Comparison of ENCODE assay signal across 9 cellular contexts in genomic region chr14:88005978-88006851, GRCh38. TPM values are rescaled to one million over a fixed set of nuclear protein-coding genes. Genes with fewer than 3 reads are reported as not detected.
A peak's percentile ranks its signal among the peaks of the same experiment; 100 is the strongest.
DNase-seq lines count a peak whose midpoint lies in the region; ATAC-seq and TF ChIP-seq lines count a peak whose summit lies in the region.
"Had no signal": no experiment of that assay in that cellular context is flagged by ENCODE, and none has a peak within 500 bp of the region (broad histone marks: within the 10 kb centered on the region; RNA-seq: fewer than 3 reads in every experiment).

No MANE protein-coding gene starts in this region.

- H3K36me3 Mint-ChIP-seq in activated B cell treated with CpG ODN at 0.5 μM for 24 hours (ENCODE audit: low read depth): peaks cover 37% of the 10 kb centered on the region

- H3K4me1 Mint-ChIP-seq in activated B cell treated with CpG ODN at 0.5 μM for 24 hours: peaks cover 77% of the 10 kb centered on the region

- H3K27me3 Mint-ChIP-seq in activated B cell treated with CpG ODN at 0.5 μM for 24 hours: no peaks in the 10 kb centered on the region

- POLR2A ChIA-PET in activated B cell treated with CpG ODN at 0.5 μM for 24 hours (lab: Charles Lee): interaction anchor here (1.0 to 4.2 kb wide), 3 partner anchors 12 to 317 kb away, joined by 4 to 131 read pairs (median 18); partner anchors contain the start of gene GALC

- H3K4me3 ChIP-seq in esophagus (ENCODE audit: low read depth in 1 of 2, low read length in 2 of 2) (no peak overlapping the region), dorsolateral prefrontal cortex (peak overlapping the region in 23 of 59 donors; percentile 1 to 48 (median 15))

- DNase-seq in activated B cell treated with CpG ODN at 0.5 μM for 24 hours (no peak), NCI-H2227 treated with DMSO at 0.1 percent for 48 hours (lab: John Stamatoyannopoulos, UW) (no peak), NCI-H2029 (lab: John Stamatoyannopoulos, UW) (no peak), dorsolateral prefrontal cortex (no peak)
- DNase-seq in stimulated activated CD8-positive, alpha-beta memory T cell treated with anti-CD3 and anti-CD28 coated beads, Interleukin-4, amount 100 ng/mL, for 4 hours (ENCODE audit: low read depth in 2 of 2, low spot score in 1 of 2): peak; percentile 28 to 48

- H3K27ac ChIP-seq in esophagus (ENCODE audit: low read depth in 2 of 2, low read length in 1 of 2) (peak overlapping the region; percentile 40 to 56), dorsolateral prefrontal cortex (peak overlapping the region in 4 of 59 donors; percentile 1 to 49 (median 10))
- H3K27ac ChIP-seq: VCaP had no signal

- H3K27ac Mint-ChIP-seq in activated B cell treated with CpG ODN at 0.5 μM for 24 hours: peak overlapping the region; percentile 84

- no peaks in the 10 kb centered on the region for H3K9me3 ChIP-seq in esophagus (ENCODE audit: control insufficient read depth in 2 of 2, insufficient read depth in 1 of 2, low read depth in 1 of 2, low read length in 1 of 2)

- no peaks in the 10 kb centered on the region for H3K4me1 ChIP-seq in esophagus (ENCODE audit: control insufficient read depth in 2 of 2, insufficient read depth in 2 of 2, low read length in 1 of 2)

- CTCF ChIA-PET in activated B cell treated with CpG ODN at 0.5 μM for 24 hours (lab: Charles Lee): interaction anchor here (1.7 to 3.1 kb wide), 3 partner anchors 8 to 61 kb away, joined by 5 to 14 read pairs (median 12); partner anchors contain the start of gene GALC

- H3K4me3 Mint-ChIP-seq in activated B cell treated with CpG ODN at 0.5 μM for 24 hours: peak overlapping the region; percentile 83

- no peaks in the 10 kb centered on the region for H3K36me3 ChIP-seq in esophagus (ENCODE audit: control insufficient read depth in 2 of 2, insufficient read depth in 2 of 2, low read length in 1 of 2)

- H3K9me3 Mint-ChIP-seq in activated B cell treated with CpG ODN at 0.5 μM for 24 hours: no peaks in the 10 kb centered on the region

- TF ChIP-seq CTCF in activated B cell treated with CpG ODN at 0.5 μM for 24 hours (IDR thresholded peaks at IDR 0.05): no peak
- no peak for TF ChIP-seq CTCF in dorsolateral prefrontal cortex (IDR thresholded peaks at IDR 0.05 in 54 of 56, conservative IDR thresholded peaks at IDR 0.05 in 2 of 56; ENCODE audit: low read depth in 1 of 56, partially characterized antibody in 56 of 56)

- intact Hi-C loops in activated B cell treated with CpG ODN at 0.5 μM for 24 hours (cut with micrococcal nuclease): loop anchor here (1.0 to 5.0 kb wide), 5 partner anchors 13 to 1951 kb away; partner anchors contain the start of genes GALC, TDP1 and TTC8
- intact Hi-C loops in dorsolateral prefrontal cortex (cut with DNase I): no loop called here

- WGBS in esophagus, 2 donors: 74 to 80% methylated on average over 13 of the region's 13 CpGs

- ATAC-seq in GM19351 (IDR thresholded peaks at IDR 0.05; ENCODE audit: unreplicated experiment) (peak; percentile 90), HG03280 (IDR thresholded peaks at IDR 0.05; ENCODE audit: unreplicated experiment) (peak; percentile 85), activated B cell treated with CpG ODN at 0.5 μM for 24 hours (ENCODE audit: low read depth) (peak; percentile 79)

- H3K27me3 ChIP-seq in esophagus (ENCODE audit: control insufficient read depth in 1 of 2, insufficient read depth in 2 of 2, low read length in 2 of 2) (no peaks in the 10 kb centered on the region), dorsolateral prefrontal cortex (no peaks in the 10 kb centered on the region)

RNA-seq across cellular contexts. Expression of gene GPR65, which starts 1.3 kb away (rescaled TPM):
- total RNA-seq in activated B cell treated with CpG ODN at 0.5 μM for 24 hours (13.7 and 14.7 TPM in 2 replicates), dorsolateral prefrontal cortex (1 to 10 TPM in 37 of 120 experiments, under 1 TPM in 82, not detected in 1; 0.13 to 3.1 (median 0.69) TPM)
- under 1 TPM; 0.22 to 0.25 TPM for polyA plus RNA-seq in esophagus

RNA-seq across cellular contexts. Expression of gene GALC, which starts 13.2 kb away (rescaled TPM):
- total RNA-seq in activated B cell treated with CpG ODN at 0.5 μM for 24 hours (8.3 and 9.7 TPM in 2 replicates), dorsolateral prefrontal cortex (10 to 100 TPM; 23.9 to 65.1 (median 41.0) TPM)
- polyA plus RNA-seq in esophagus: 1 to 10 TPM; 2.6 to 2.8 TPM

Comparison
In these comparisons a context has a peak if more than half of its experiments do, and no peak if none do; other contexts are left out.
1. DNase-seq: peak in stimulated activated CD8-positive, alpha-beta memory T cell treated with anti-CD3 and anti-CD28 coated beads, Interleukin-4, amount 100 ng/mL, for 4 hours (2 of 2); none in activated B cell treated with CpG ODN at 0.5 μM for 24 hours (single experiment), NCI-H2227 treated with DMSO at 0.1 percent for 48 hours (single experiment), NCI-H2029 (single experiment) and dorsolateral prefrontal cortex (0 of 10).
2. Peak in every context shown above with its lines, with median percentiles within 50 percentile points of each other: ATAC-seq.